In the genomic region with DNA sequence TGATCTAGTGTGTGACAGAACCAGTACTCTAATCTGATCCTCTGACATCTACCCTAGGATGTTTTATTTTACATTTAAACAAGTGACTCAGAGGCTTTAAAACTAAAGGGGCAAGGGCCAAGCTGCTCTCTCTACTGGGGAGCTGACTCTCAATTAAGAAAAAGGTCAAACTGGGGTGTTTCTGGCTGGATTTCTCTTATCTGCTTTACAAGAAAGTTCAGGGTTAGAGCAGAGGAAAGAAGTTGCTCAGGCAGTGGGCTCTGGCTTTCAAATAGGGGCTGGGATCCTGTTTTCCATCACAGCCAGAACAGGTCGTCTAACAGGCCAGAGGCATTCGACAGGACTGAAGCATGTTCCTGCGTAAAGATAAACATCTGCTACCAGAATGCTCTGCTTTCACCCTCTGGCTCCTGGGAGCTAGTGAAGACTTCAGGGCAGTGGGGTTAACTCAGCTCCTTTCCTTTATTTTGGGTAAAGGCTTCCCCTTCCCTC, we compare ENCODE assay signal across 1 cellular context.
TF ChIP-seq lines count a peak whose summit lies in the region.

No MANE protein-coding gene starts in this region.

TF ChIP-seq in GM23338, 12 proteins besides CTCF, POLR2A, EP300 and RAD21 (continued from another document):
- TF ChIP-seq, protein P1, sequence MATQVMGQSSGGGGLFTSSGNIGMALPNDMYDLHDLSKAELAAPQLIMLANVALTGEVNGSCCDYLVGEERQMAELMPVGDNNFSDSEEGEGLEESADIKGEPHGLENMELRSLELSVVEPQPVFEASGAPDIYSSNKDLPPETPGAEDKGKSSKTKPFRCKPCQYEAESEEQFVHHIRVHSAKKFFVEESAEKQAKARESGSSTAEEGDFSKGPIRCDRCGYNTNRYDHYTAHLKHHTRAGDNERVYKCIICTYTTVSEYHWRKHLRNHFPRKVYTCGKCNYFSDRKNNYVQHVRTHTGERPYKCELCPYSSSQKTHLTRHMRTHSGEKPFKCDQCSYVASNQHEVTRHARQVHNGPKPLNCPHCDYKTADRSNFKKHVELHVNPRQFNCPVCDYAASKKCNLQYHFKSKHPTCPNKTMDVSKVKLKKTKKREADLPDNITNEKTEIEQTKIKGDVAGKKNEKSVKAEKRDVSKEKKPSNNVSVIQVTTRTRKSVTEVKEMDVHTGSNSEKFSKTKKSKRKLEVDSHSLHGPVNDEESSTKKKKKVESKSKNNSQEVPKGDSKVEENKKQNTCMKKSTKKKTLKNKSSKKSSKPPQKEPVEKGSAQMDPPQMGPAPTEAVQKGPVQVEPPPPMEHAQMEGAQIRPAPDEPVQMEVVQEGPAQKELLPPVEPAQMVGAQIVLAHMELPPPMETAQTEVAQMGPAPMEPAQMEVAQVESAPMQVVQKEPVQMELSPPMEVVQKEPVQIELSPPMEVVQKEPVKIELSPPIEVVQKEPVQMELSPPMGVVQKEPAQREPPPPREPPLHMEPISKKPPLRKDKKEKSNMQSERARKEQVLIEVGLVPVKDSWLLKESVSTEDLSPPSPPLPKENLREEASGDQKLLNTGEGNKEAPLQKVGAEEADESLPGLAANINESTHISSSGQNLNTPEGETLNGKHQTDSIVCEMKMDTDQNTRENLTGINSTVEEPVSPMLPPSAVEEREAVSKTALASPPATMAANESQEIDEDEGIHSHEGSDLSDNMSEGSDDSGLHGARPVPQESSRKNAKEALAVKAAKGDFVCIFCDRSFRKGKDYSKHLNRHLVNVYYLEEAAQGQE (IDR thresholded peaks at IDR 0.05; ENCODE audit: unreplicated experiment) = no peak
